9 cellular contexts compared by ENCODE assay signal in genomic region chr11:118610773-118611432, GRCh38. TPM values are rescaled to one million over a fixed set of nuclear protein-coding genes. Genes with fewer than 3 reads are reported as not detected.
A peak's percentile ranks its signal among the peaks of the same experiment; 100 is the strongest.
DNase-seq lines count a peak whose midpoint lies in the region; ATAC-seq and TF ChIP-seq lines count a peak whose summit lies in the region.
"Had no signal": no experiment of that assay in that cellular context is flagged by ENCODE, and none has a peak within 500 bp of the region (broad histone marks: within the 10 kb centered on the region; RNA-seq: fewer than 3 reads in every experiment).

No MANE protein-coding gene starts in this region.

- H3K4me3 ChIP-seq in adrenal gland (peak overlapping the region in 3 of 4 donors; percentile 6 to 76 (median 29)), right atrium auricular region (peak overlapping the region; percentile 57 to 72), uterus (peak overlapping the region; percentile 71 to 96)
- H3K4me3 ChIP-seq: SK-N-MC had no signal

- H3K27me3 ChIP-seq in adrenal gland (no peaks in the 10 kb centered on the region), right atrium auricular region (no peaks in the 10 kb centered on the region), uterus (no peaks in the 10 kb centered on the region)

- WGBS in adrenal gland, 4 donors = 8 to 14% (median 10%) methylated on average over 12 to 54 of the region's 54 CpGs

- no peak for TF ChIP-seq POLR2A in adrenal gland (IDR thresholded peaks at IDR 0.05)
- peak; percentile 11 to 18 for TF ChIP-seq POLR2A in uterus (IDR thresholded peaks at IDR 0.05)

- TF ChIP-seq CTCF in adrenal gland (IDR thresholded peaks at IDR 0.05) (peak; percentile 39 to 83 (median 72)), right atrium auricular region (IDR thresholded peaks at IDR 0.05) (peak; percentile 85 to 94), uterus (IDR thresholded peaks at IDR 0.05) (peak; percentile 83 to 94 (median 90))

- peak; percentile 49 for ATAC-seq in HG02885 (IDR thresholded peaks at IDR 0.05; ENCODE audit: poor library complexity, unreplicated experiment)
- no peak for ATAC-seq in GM21447 (IDR thresholded peaks at IDR 0.05; ENCODE audit: unreplicated experiment)

- peaks cover 5 to 34% of the 10 kb centered on the region in 2 donors for H3K4me1 ChIP-seq in adrenal gland (replicated peaks in 1 of 2)
- peaks cover 0 to 82% of the 10 kb centered on the region in 2 donors for H3K4me1 ChIP-seq in right atrium auricular region
- H3K4me1 ChIP-seq in uterus = peaks cover 1 to 18% of the 10 kb centered on the region in 2 donors

- H3K27ac ChIP-seq in adrenal gland (peak overlapping the region in 4 of 5 donors; percentile 28 to 92 (median 67)), right atrium auricular region (peak overlapping the region; percentile 89 to 90), uterus (peak overlapping the region; percentile 98 to 99)
- H3K27ac ChIP-seq: SK-N-MC had no signal

- intact Hi-C loops in adrenal gland (cut with DNase I) = no loop called here
- intact Hi-C loops in uterus (cut with DNase I; ENCODE audit: low total_unique reads) = no loop called here

- H3K9me3 ChIP-seq in adrenal gland (replicated peaks in 1 of 3) (no peaks in the 10 kb centered on the region), right atrium auricular region (no peaks in the 10 kb centered on the region), uterus (no peaks in the 10 kb centered on the region)

- H3K36me3 ChIP-seq in adrenal gland (replicated peaks in 1 of 2) (peaks cover 0 to 19% of the 10 kb centered on the region in 2 donors), right atrium auricular region (peaks cover 26% of the 10 kb centered on the region), uterus (no peaks in the 10 kb centered on the region)

- DNase-seq in DMS53 treated with DMSO at 0.1 percent for 48 hours (lab: John Stamatoyannopoulos, UW; ENCODE audit: unreplicated experiment) (peak; percentile 77), T-helper 1 cell (peak; percentile 76 to 82 (median 80)), adrenal gland (peak; percentile 59 to 92 (median 82)), right atrium auricular region (ENCODE audit: low spot score) (peak; percentile 89), retina (peak; percentile 82), uterus (peak; percentile 83 to 85)

RNA-seq across cellular contexts. Expression of gene PHLDB1, which starts 3.5 kb away (rescaled TPM):
- total RNA-seq in adrenal gland (100 to 1,000 TPM in 2 of 8 donors, 10 to 100 TPM in 6; 53.0 to 140 (median 80.2) TPM), right atrium auricular region (100 to 1,000 TPM; 102 to 105 TPM), uterus (100 to 1,000 TPM in 3 of 4 donors, 10 to 100 TPM in 1; 53.5 to 517 (median 287) TPM)
- polyA plus RNA-seq in adrenal gland = 100 to 1,000 TPM in 2 of 3 donors, 10 to 100 TPM in 1; 57.0 to 207 (median 103) TPM

RNA-seq across cellular contexts. Expression of gene ARCN1, which starts 38.7 kb away (rescaled TPM):
- total RNA-seq in adrenal gland (100 to 1,000 TPM in 4 of 8 donors, 10 to 100 TPM in 4; 81.9 to 254 (median 105) TPM), right atrium auricular region (100 to 1,000 TPM; 103 to 111 TPM), uterus (100 to 1,000 TPM in 2 of 4 donors, 10 to 100 TPM in 2; 55.3 to 154 (median 112) TPM)
- polyA plus RNA-seq in adrenal gland = 100 to 1,000 TPM in 1 of 3 donors, 10 to 100 TPM in 2; 42.6 to 274 (median 54.5) TPM

RNA-seq across cellular contexts. Expression of gene IFT46, which starts 45.2 kb away (rescaled TPM):
- 10 to 100 TPM; 13.8 to 43.6 (median 25.7) TPM for total RNA-seq in adrenal gland
- polyA plus RNA-seq in adrenal gland = 10 to 100 TPM; 29.6 to 39.9 (median 31.4) TPM
- 10 to 100 TPM; 19.3 to 26.1 TPM for total RNA-seq in right atrium auricular region
- total RNA-seq in uterus = 10 to 100 TPM; 37.4 to 73.5 (median 58.7) TPM

Comparison
In these comparisons a context has a peak if more than half of its experiments do, and no peak if none do; other contexts are left out.
1. H3K4me3 ChIP-seq: peak in every context shown above with its lines; median percentile 84 in uterus; 64 in right atrium auricular region; 29 in adrenal gland.
2. POLR2A ChIP-seq: peak in uterus (2 of 2); none in adrenal gland (0 of 2).
3. Peak in every context shown above with its lines, with median percentiles within 50 percentile points of each other: DNase-seq, H3K27ac ChIP-seq and CTCF ChIP-seq.